ENCODE assay signal across 8 cellular contexts in the genomic region with DNA sequence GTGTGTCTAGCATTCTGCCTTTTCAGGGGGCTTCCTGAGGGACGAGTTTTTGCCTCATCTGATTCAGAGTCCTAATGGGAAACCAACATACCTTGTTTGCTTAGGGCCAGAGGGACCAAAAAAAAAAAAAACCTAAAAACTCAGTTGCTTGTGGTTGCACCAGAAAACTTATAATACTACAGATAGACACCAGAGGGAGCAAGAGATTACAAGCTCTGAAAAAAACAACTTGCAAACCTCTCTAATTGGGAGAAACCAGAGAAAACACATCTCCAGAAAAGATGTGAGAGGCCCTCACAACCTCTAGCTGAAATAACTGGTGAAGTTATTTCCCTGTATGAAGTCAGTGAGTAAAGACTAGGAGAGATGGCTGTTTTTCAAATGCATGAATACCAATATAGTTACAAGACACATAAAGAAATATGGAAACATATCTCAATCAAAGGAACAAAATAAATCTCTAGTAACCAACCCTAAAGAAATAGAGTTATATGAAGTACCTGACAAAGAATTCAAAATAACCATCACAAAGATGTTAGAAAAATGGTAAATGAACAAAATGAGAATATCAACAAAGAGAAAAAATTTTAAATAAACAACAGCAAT.
DNase-seq lines count a peak whose midpoint lies in the region; ATAC-seq and TF ChIP-seq lines count a peak whose summit lies in the region.

No MANE protein-coding gene starts in this region.

- no peaks in the 10 kb centered on the region for H3K36me3 Mint-ChIP-seq in activated naive CD8-positive, alpha-beta T cell treated with anti-CD3 and anti-CD28 coated beads for 36 hours

- no TSS peak for BruUV-seq in HCT116 (replicated peaks; lab: Mats Ljungman, UMichigan)
- no TSS peak for BruUV-seq in OCI-LY7 (replicated peaks; lab: Mats Ljungman, UMichigan)

- RAD21 ChIA-PET in HCT116 (lab: Charles Lee; ENCODE audit: low non-redundant PET in 1 of 2, low total read pairs in 2 of 2, uncharacterized antibody in 2 of 2, unreplicated experiment in 2 of 2), result interaction anchor here (0.6 to 1.0 kb wide), 3 partner anchors 14 to 194 kb away, joined by 3 to 7 read pairs (median 3); no protein-coding TSS in a partner anchor

- ATAC-seq in HCT116, result peak; percentile 69

- H3K9me2 ChIP-seq in HCT116 (ENCODE audit: insufficient read depth), result no peaks in the 10 kb centered on the region
- H3K9me2 ChIP-seq in OCI-LY7 (ENCODE audit: insufficient read depth, low read length), result no peaks in the 10 kb centered on the region

- DNase-seq in AG08396 (ENCODE audit: low spot score) (peak; percentile 12), HCT116 (ENCODE audit: low read depth, low spot score) (peak; percentile 54), OCI-LY7 (ENCODE audit: low spot score) (peak; percentile 22), fibroblast of mammary gland (ENCODE audit: low read depth) (peak; percentile 59), stromal cell of bone marrow (ENCODE audit: low read depth) (peak; percentile 28), OCI-M2 (lab: John Stamatoyannopoulos, UW; ENCODE audit: unreplicated experiment) (no peak), NCI-H146 (lab: John Stamatoyannopoulos, UW) (no peak)
- DNase-seq in activated naive CD8-positive, alpha-beta T cell treated with anti-CD3 and anti-CD28 coated beads for 36 hours, result no peak

- H3K4me3 Mint-ChIP-seq in activated naive CD8-positive, alpha-beta T cell treated with anti-CD3 and anti-CD28 coated beads for 36 hours, result no peak overlapping the region

- H3K9me3 Mint-ChIP-seq in activated naive CD8-positive, alpha-beta T cell treated with anti-CD3 and anti-CD28 coated beads for 36 hours, result peaks cover 1% of the 10 kb centered on the region

- H3K9me3 ChIP-seq in HCT116 (ENCODE audit: control insufficient read depth in 1 of 2, insufficient read depth in 1 of 2, low read depth in 1 of 2, low read length in 2 of 2) (no peaks in the 10 kb centered on the region), OCI-LY7 (ENCODE audit: low read length) (no peaks in the 10 kb centered on the region)

- H3K27ac ChIP-seq in HCT116 (ENCODE audit: low read depth, low read length), result no peak overlapping the region
- no peak overlapping the region for H3K27ac ChIP-seq in OCI-LY7 (ENCODE audit: low read depth, low read length, poor library complexity, severe bottlenecking)

- intact Hi-C loops in HCT116 (cut with micrococcal nuclease), result loop anchor here (1.0 to 2.0 kb wide), 4 partner anchors 194 to 1004 kb away; no protein-coding TSS in a partner anchor
- intact Hi-C loops in OCI-LY7 (cut with micrococcal nuclease; ENCODE audit: unreplicated experiment), result loop anchor here (1.0 to 5.0 kb wide), 3 partner anchors 604 to 1004 kb away; no protein-coding TSS in a partner anchor

- H4K20me1 ChIP-seq in HCT116 (ENCODE audit: insufficient read depth), result no peaks in the 10 kb centered on the region
- no peaks in the 10 kb centered on the region for H4K20me1 ChIP-seq in OCI-LY7 (ENCODE audit: insufficient read depth, low read length)

- no peaks in the 10 kb centered on the region for H3K79me2 ChIP-seq in HCT116 (ENCODE audit: insufficient read depth, low read length)
- no peaks in the 10 kb centered on the region for H3K79me2 ChIP-seq in OCI-LY7 (ENCODE audit: insufficient read depth, low read depth, low read length)

- no peak overlapping the region for H3K27ac Mint-ChIP-seq in activated naive CD8-positive, alpha-beta T cell treated with anti-CD3 and anti-CD28 coated beads for 36 hours

- H3K36me3 ChIP-seq in HCT116 (ENCODE audit: control insufficient read depth in 1 of 2, insufficient read depth in 2 of 2, low read length in 2 of 2), result no peaks in the 10 kb centered on the region
- H3K36me3 ChIP-seq in OCI-LY7 (ENCODE audit: insufficient read depth, low read length), result no peaks in the 10 kb centered on the region

- H2AFZ ChIP-seq in HCT116 (ENCODE audit: low read depth, low read length, poor library complexity, severe bottlenecking) (no peak overlapping the region), OCI-LY7 (ENCODE audit: low read length) (no peak overlapping the region)

- TF ChIP-seq CTCF in HCT116 (IDR thresholded peaks at IDR 0.05 in 2 of 3, conservative IDR thresholded peaks at IDR 0.05 in 1 of 3; ENCODE audit: borderline replicate concordance in 1 of 3, insufficient read depth in 1 of 3, low read depth in 2 of 3, low read length in 2 of 3), result peak; percentile 51 to 69 (median 60); a peak in 4 of 6 replicates
- TF ChIP-seq CTCF in OCI-LY7 (conservative IDR thresholded peaks at IDR 0.05; ENCODE audit: low read length), result peak; percentile 80
- TF ChIP-seq CTCF in fibroblast of mammary gland (conservative IDR thresholded peaks at IDR 0.05; ENCODE audit: control insufficient read depth, insufficient read depth, low read depth, low read length), result peak; percentile 69

- no peak for TF ChIP-seq POLR2A in HCT116 (IDR thresholded peaks at IDR 0.05; ENCODE audit: borderline replicate concordance, extremely low read depth, insufficient read depth, insufficient read length)

- CTCF ChIA-PET in HCT116 (lab: Charles Lee), result interaction anchor here (0.7 to 3.1 kb wide), 13 partner anchors 9 to 1003 kb away, joined by 3 to 23 read pairs (median 5); no protein-coding TSS in a partner anchor
- CTCF ChIA-PET in OCI-LY7 (lab: Charles Lee; ENCODE audit: unreplicated experiment), result no interaction called here

- no peak overlapping the region for H3K4me3 ChIP-seq in HCT116 (replicated peaks in 1 of 2; ENCODE audit: low read depth in 1 of 2, low read length in 2 of 2)
- no peak overlapping the region for H3K4me3 ChIP-seq in OCI-LY7 (ENCODE audit: low read depth, low read length, poor library complexity, severe bottlenecking)
- no peak overlapping the region for H3K4me3 ChIP-seq in fibroblast of mammary gland (ENCODE audit: control insufficient read depth, low read depth, low read length)

- H3K4me2 ChIP-seq in HCT116 (ENCODE audit: low read length), result no peak overlapping the region
- H3K4me2 ChIP-seq in OCI-LY7 (ENCODE audit: low read length), result no peak overlapping the region

- H3K4me1 ChIP-seq in HCT116 (ENCODE audit: control insufficient read depth in 1 of 2, insufficient read depth in 2 of 2, low read length in 2 of 2) (no peaks in the 10 kb centered on the region), OCI-LY7 (ENCODE audit: insufficient read depth, low read length, poor library complexity, severe bottlenecking) (no peaks in the 10 kb centered on the region)

- POLR2A ChIA-PET in HCT116 (lab: Charles Lee) (interaction anchor here (0.6 kb wide), 1 partner anchor 567 kb away, joined by 3 read pairs; no protein-coding TSS in a partner anchor), OCI-LY7 (lab: Charles Lee) (interaction anchor here (0.6 to 0.9 kb wide), 4 partner anchors 120 to 1124 kb away, joined by 3 to 6 read pairs (median 4); no protein-coding TSS in a partner anchor)

- H3K9ac ChIP-seq in HCT116 (ENCODE audit: low read length), result no peak overlapping the region

- no peaks in the 10 kb centered on the region for H3K4me1 Mint-ChIP-seq in activated naive CD8-positive, alpha-beta T cell treated with anti-CD3 and anti-CD28 coated beads for 36 hours

- no peaks in the 10 kb centered on the region for H3K27me3 ChIP-seq in HCT116 (ENCODE audit: insufficient read depth, low read length)

- peaks cover 21% of the 10 kb centered on the region for H3K27me3 Mint-ChIP-seq in activated naive CD8-positive, alpha-beta T cell treated with anti-CD3 and anti-CD28 coated beads for 36 hours

- peak; percentile 74 for TF ChIP-seq RAD21 in HCT116 (IDR thresholded peaks at IDR 0.05; ENCODE audit: low read depth)

TF ChIP-seq in HCT116, 20 proteins besides CTCF, POLR2A, EP300 and RAD21:
- 0 out of 2 replicates have a peak, but pooled peaks have one; percentile 15 for TF ChIP-seq CBX3 (IDR thresholded peaks at IDR 0.05; ENCODE audit: low read depth)
- peak; percentile 77 for TF ChIP-seq CEBPB (IDR thresholded peaks at IDR 0.05; ENCODE audit: low read depth)
- TF ChIP-seq, protein P1, sequence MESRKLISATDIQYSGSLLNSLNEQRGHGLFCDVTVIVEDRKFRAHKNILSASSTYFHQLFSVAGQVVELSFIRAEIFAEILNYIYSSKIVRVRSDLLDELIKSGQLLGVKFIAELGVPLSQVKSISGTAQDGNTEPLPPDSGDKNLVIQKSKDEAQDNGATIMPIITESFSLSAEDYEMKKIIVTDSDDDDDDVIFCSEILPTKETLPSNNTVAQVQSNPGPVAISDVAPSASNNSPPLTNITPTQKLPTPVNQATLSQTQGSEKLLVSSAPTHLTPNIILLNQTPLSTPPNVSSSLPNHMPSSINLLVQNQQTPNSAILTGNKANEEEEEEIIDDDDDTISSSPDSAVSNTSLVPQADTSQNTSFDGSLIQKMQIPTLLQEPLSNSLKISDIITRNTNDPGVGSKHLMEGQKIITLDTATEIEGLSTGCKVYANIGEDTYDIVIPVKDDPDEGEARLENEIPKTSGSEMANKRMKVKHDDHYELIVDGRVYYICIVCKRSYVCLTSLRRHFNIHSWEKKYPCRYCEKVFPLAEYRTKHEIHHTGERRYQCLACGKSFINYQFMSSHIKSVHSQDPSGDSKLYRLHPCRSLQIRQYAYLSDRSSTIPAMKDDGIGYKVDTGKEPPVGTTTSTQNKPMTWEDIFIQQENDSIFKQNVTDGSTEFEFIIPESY (IDR thresholded peaks at IDR 0.05; ENCODE audit: extremely low read depth, insufficient replicate concordance, low read length), result no peak

Comparison
In these comparisons a context has a peak if more than half of its experiments do, and no peak if none do; other contexts are left out.
1. DNase-seq: peak in AG08396 (single experiment), HCT116 (single experiment), OCI-LY7 (single experiment), fibroblast of mammary gland (single experiment) and stromal cell of bone marrow (single experiment); none in activated naive CD8-positive, alpha-beta T cell treated with anti-CD3 and anti-CD28 coated beads for 36 hours (single experiment), OCI-M2 (single experiment) and NCI-H146 (single experiment).
2. Peak in every context shown above with its lines, with median percentiles within 50 percentile points of each other: CTCF ChIP-seq.